In the genomic region with DNA sequence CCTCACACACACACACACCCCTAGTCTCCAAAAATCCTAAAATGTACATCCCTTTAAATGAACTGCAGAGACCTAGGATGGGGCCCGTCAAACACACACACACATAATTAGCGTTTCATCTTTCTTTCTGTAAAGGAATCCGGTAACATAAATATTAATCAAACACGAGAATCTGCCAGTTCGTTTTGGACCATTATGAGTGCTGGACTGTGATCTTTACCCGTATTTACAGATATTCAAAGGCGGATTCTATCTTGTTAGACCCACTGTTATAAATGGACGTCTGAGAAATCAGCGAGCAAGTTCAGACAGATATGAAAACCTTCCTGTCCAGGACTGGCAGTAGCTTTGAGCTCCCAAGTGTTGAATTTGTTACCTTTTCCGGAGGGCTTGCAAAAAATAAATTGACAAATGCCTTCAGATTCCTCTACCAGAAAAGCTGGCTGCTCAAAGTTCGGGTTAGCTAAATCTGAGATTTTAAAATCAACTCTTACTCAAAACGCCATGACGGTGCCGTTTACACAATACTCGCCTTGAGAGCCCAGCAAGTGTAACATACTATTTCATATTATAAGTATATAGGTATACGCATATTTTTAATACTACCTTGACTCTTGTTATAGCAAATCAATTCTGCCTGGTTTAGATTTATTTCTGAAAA, we compare ENCODE assay signal across 13 cellular contexts. TPM values are rescaled to one million over a fixed set of nuclear protein-coding genes. Genes with fewer than 3 reads are reported as not detected.
DNase-seq lines count a peak whose midpoint lies in the region; ATAC-seq and TF ChIP-seq lines count a peak whose summit lies in the region.
"Had no signal": no experiment of that assay in that cellular context is flagged by ENCODE, and none has a peak within 500 bp of the region (broad histone marks: within the 10 kb centered on the region; RNA-seq: fewer than 3 reads in every experiment).

No MANE protein-coding gene starts in this region.

- H3K27ac Mint-ChIP-seq in activated naive CD4-positive, alpha-beta T cell treated with anti-CD3 and anti-CD28 coated beads for 36 hours, result peak overlapping the region; percentile 93
- H3K27ac Mint-ChIP-seq in activated naive CD8-positive, alpha-beta T cell treated with anti-CD3 and anti-CD28 coated beads for 36 hours, result peak overlapping the region; percentile 91

- H3K4me3 ChIP-seq in lower lobe of right lung (no peak overlapping the region), vagina (no peak overlapping the region), colonic mucosa (no peak overlapping the region)
- H3K4me3 ChIP-seq: ovary, SJSA1, tibial nerve had no signal

- TF ChIP-seq CTCF in lower lobe of right lung (IDR thresholded peaks at IDR 0.05) (no peak), vagina (IDR thresholded peaks at IDR 0.05) (no peak), colonic mucosa (IDR thresholded peaks at IDR 0.05) (no peak)

- no peak overlapping the region for H3K9ac ChIP-seq in colonic mucosa (ENCODE audit: low read depth in 2 of 2, low read length in 2 of 2)

- ATAC-seq in lower lobe of right lung, result no peak

- no peaks in the 10 kb centered on the region for H3K9me3 ChIP-seq in lower lobe of right lung
- H3K9me3 ChIP-seq in vagina, result no peaks in the 10 kb centered on the region
- no peaks in the 10 kb centered on the region for H3K9me3 ChIP-seq in colonic mucosa
- H3K9me3 ChIP-seq: ovary, SJSA1, tibial nerve had no signal

- intact Hi-C loops in activated naive CD4-positive, alpha-beta T cell treated with anti-CD3 and anti-CD28 coated beads for 36 hours (cut with micrococcal nuclease), result no loop called here
- intact Hi-C loops in lower lobe of right lung (cut with DNase I) (no loop called here), vagina (cut with DNase I) (no loop called here), colonic mucosa (cut with DNase I) (no loop called here)

- H3K9me3 Mint-ChIP-seq in activated naive CD4-positive, alpha-beta T cell treated with anti-CD3 and anti-CD28 coated beads for 36 hours, result no peaks in the 10 kb centered on the region
- no peaks in the 10 kb centered on the region for H3K9me3 Mint-ChIP-seq in activated naive CD8-positive, alpha-beta T cell treated with anti-CD3 and anti-CD28 coated beads for 36 hours

- no peak for DNase-seq in activated naive CD4-positive, alpha-beta T cell treated with anti-CD3 and anti-CD28 coated beads for 36 hours
- DNase-seq in activated naive CD4-positive, alpha-beta T cell (lab: John Stamatoyannopoulos, UW), result no peak
- no peak for DNase-seq in activated naive CD8-positive, alpha-beta T cell treated with anti-CD3 and anti-CD28 coated beads for 36 hours
- DNase-seq in lower lobe of right lung (no peak), vagina (ENCODE audit: extremely low spot score in 2 of 2) (no peak), colonic mucosa (no peak), NCI-H2029 (lab: John Stamatoyannopoulos, UW) (no peak)
- no peak for DNase-seq in stimulated activated CD4-positive, alpha-beta T cell treated with anti-CD3 and anti-CD28 coated beads, Interleukin-2, amount 100 ng/mL, for 24 hours
- DNase-seq: erythroblast, NCI-H2171 treated with DMSO at 0.1 percent for 48 hours, ovary had no signal

- CTCF ChIA-PET in activated naive CD4-positive, alpha-beta T cell treated with anti-CD3 and anti-CD28 coated beads for 36 hours (lab: Charles Lee), result interaction anchor here (1.0 to 1.7 kb wide), 5 partner anchors 8 to 22 kb away, joined by 3 to 8 read pairs (median 4); no protein-coding TSS in a partner anchor

- no peaks in the 10 kb centered on the region for H3K4me1 ChIP-seq in lower lobe of right lung
- peaks cover 49% of the 10 kb centered on the region for H3K4me1 ChIP-seq in vagina
- H3K4me1 ChIP-seq in colonic mucosa, result no peaks in the 10 kb centered on the region

- H3K36me3 ChIP-seq in lower lobe of right lung (no peaks in the 10 kb centered on the region), vagina (no peaks in the 10 kb centered on the region), colonic mucosa (no peaks in the 10 kb centered on the region)
- H3K36me3 ChIP-seq: ovary, SJSA1, tibial nerve had no signal

- no peak for TF ChIP-seq POLR2A in vagina (IDR thresholded peaks at IDR 0.05)

- peaks cover 75% of the 10 kb centered on the region for H3K4me1 Mint-ChIP-seq in activated naive CD4-positive, alpha-beta T cell treated with anti-CD3 and anti-CD28 coated beads for 36 hours (ENCODE audit: low read depth)
- peaks cover 83% of the 10 kb centered on the region for H3K4me1 Mint-ChIP-seq in activated naive CD8-positive, alpha-beta T cell treated with anti-CD3 and anti-CD28 coated beads for 36 hours

- H3K27ac ChIP-seq in lower lobe of right lung (peak overlapping the region; percentile 24), vagina (peak overlapping the region; percentile 21), colonic mucosa (no peak overlapping the region)
- H3K27ac ChIP-seq: ovary, SJSA1 had no signal

- peaks cover 44% of the 10 kb centered on the region for H3K36me3 Mint-ChIP-seq in activated naive CD4-positive, alpha-beta T cell treated with anti-CD3 and anti-CD28 coated beads for 36 hours (ENCODE audit: low read depth)
- H3K36me3 Mint-ChIP-seq in activated naive CD8-positive, alpha-beta T cell treated with anti-CD3 and anti-CD28 coated beads for 36 hours, result peaks cover 17% of the 10 kb centered on the region

- no peaks in the 10 kb centered on the region for H3K27me3 Mint-ChIP-seq in activated naive CD4-positive, alpha-beta T cell treated with anti-CD3 and anti-CD28 coated beads for 36 hours (ENCODE audit: low read depth)
- H3K27me3 Mint-ChIP-seq in activated naive CD8-positive, alpha-beta T cell treated with anti-CD3 and anti-CD28 coated beads for 36 hours, result no peaks in the 10 kb centered on the region

- peaks cover 64% of the 10 kb centered on the region for H3K27me3 ChIP-seq in lower lobe of right lung (ENCODE audit: low read depth)
- H3K27me3 ChIP-seq in vagina, result no peaks in the 10 kb centered on the region
- peaks cover 9% of the 10 kb centered on the region for H3K27me3 ChIP-seq in colonic mucosa
- H3K27me3 ChIP-seq: ovary, SJSA1 had no signal

- H3K4me3 Mint-ChIP-seq in activated naive CD4-positive, alpha-beta T cell treated with anti-CD3 and anti-CD28 coated beads for 36 hours, result peak overlapping the region; percentile 77
- peak overlapping the region; percentile 86 for H3K4me3 Mint-ChIP-seq in activated naive CD8-positive, alpha-beta T cell treated with anti-CD3 and anti-CD28 coated beads for 36 hours

RNA-seq across cellular contexts. Expression of a gene that starts 27.6 kb away (rescaled TPM):
- total RNA-seq in activated naive CD4-positive, alpha-beta T cell treated with anti-CD3 and anti-CD28 coated beads for 36 hours, result 10 to 100 TPM; 71.7 to 71.9 TPM
- 10 to 100 TPM; 38.9 to 40.3 TPM for total RNA-seq in activated naive CD8-positive, alpha-beta T cell treated with anti-CD3 and anti-CD28 coated beads for 36 hours
- total RNA-seq in lower lobe of right lung, result 2.3 TPM
- total RNA-seq in vagina, result 11.5 TPM
- 10 to 100 TPM in 1 of 2 donors, 1 to 10 TPM in 1; 5.6 to 10.4 TPM for total RNA-seq in colonic mucosa
